In the genomic region with DNA sequence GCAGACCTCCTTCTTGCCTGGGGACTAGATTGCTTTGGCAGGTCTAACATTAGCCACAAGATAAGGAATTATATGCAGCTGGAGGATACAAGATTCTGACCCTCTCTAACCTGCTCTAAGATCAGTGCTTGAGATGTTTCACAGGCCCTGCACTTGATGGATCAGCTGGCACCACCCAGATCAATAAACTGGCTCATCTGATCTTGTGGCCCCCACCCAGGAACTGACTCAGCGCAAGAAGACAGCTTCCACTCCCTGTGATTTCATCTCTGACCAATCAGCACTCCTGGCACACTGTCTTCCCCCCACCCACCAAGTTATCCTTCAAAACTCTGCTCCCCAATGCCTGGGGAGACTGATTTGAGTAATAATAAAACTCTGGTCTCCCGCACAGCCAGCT, we compare ENCODE assay signal across 8 cellular contexts. TPM values are rescaled to one million over a fixed set of nuclear protein-coding genes. Genes with fewer than 3 reads are reported as not detected.
DNase-seq lines count a peak whose midpoint lies in the region; ATAC-seq, FAIRE-seq and TF ChIP-seq lines count a peak whose summit lies in the region.
"Not testable (repeated sequence)": the region's sequence is repeated elsewhere in the genome, so short reads cannot be mapped to it uniquely, and the experiment has no call there.

No MANE protein-coding gene starts in this region.

- H3K36me3 Mint-ChIP-seq in CD4-positive, CD25-positive, alpha-beta regulatory T cell; T-helper 17 cell (ENCODE audit: low read depth); activated CD4-positive, alpha-beta memory T cell treated with anti-CD3 and anti-CD28 coated beads for 36 hours; astrocyte (ENCODE audit: low read depth, unreplicated experiment): not testable (repeated sequence)
- H3K36me3 Mint-ChIP-seq in endothelial cell (ENCODE audit: low read depth, unreplicated experiment), result peaks cover 11% of the 10 kb centered on the region

- not testable (repeated sequence) for H3K4me3 ChIP-seq in CD4-positive, CD25-positive, alpha-beta regulatory T cell (ENCODE audit: low read depth, low read length); astrocyte (ENCODE audit: insufficient read depth, low read depth, low read length); lower lobe of right lung; spleen

- POLR2A ChIA-PET in activated CD4-positive, alpha-beta memory T cell treated with anti-CD3 and anti-CD28 coated beads for 36 hours (lab: Charles Lee), result not testable (repeated sequence)

- H3K4me2 ChIP-seq in astrocyte (ENCODE audit: low read length), result not testable (repeated sequence)

- not testable (repeated sequence) for H2AFZ ChIP-seq in astrocyte (ENCODE audit: low read depth, low read length)

- H3K4me3 Mint-ChIP-seq in CD4-positive, CD25-positive, alpha-beta regulatory T cell, result peak overlapping the region in 1 of 4 donors; percentile 77
- H3K4me3 Mint-ChIP-seq in T-helper 17 cell (peak overlapping the region; percentile 58), astrocyte (ENCODE audit: unreplicated experiment) (peak overlapping the region; percentile 60)
- H3K4me3 Mint-ChIP-seq in activated CD4-positive, alpha-beta memory T cell treated with anti-CD3 and anti-CD28 coated beads for 36 hours; endothelial cell (ENCODE audit: unreplicated experiment): not testable (repeated sequence)

- intact Hi-C loops in activated CD4-positive, alpha-beta memory T cell treated with anti-CD3 and anti-CD28 coated beads for 36 hours (cut with micrococcal nuclease); lower lobe of right lung (cut with DNase I): not testable (repeated sequence)
- intact Hi-C loops in spleen (cut with DNase I; ENCODE audit: low total_unique reads), result loop anchor here (10.0 kb wide), 1 partner anchor 429 kb away; no protein-coding TSS in a partner anchor

- not testable (repeated sequence) for H3K9me3 ChIP-seq in CD4-positive, CD25-positive, alpha-beta regulatory T cell (ENCODE audit: control insufficient read depth in 2 of 2, low read length in 2 of 2); T-helper 17 cell (ENCODE audit: control insufficient read depth, low read length, poor library complexity, severe bottlenecking); astrocyte (ENCODE audit: insufficient read depth, low read depth, low read length); lower lobe of right lung; spleen

- H4K20me1 ChIP-seq in astrocyte (ENCODE audit: insufficient read depth, low read length), result not testable (repeated sequence)

- H3K9me3 Mint-ChIP-seq in CD4-positive, CD25-positive, alpha-beta regulatory T cell; activated CD4-positive, alpha-beta memory T cell treated with anti-CD3 and anti-CD28 coated beads for 36 hours; astrocyte (ENCODE audit: unreplicated experiment); endothelial cell (ENCODE audit: unreplicated experiment): not testable (repeated sequence)

- not testable (repeated sequence) for H3K27me3 ChIP-seq in CD4-positive, CD25-positive, alpha-beta regulatory T cell (ENCODE audit: control insufficient read depth, insufficient read depth, low read length)
- peaks cover 32% of the 10 kb centered on the region for H3K27me3 ChIP-seq in astrocyte (ENCODE audit: insufficient read depth, low read length)
- H3K27me3 ChIP-seq in lower lobe of right lung (ENCODE audit: low read depth), result peaks cover 15% of the 10 kb centered on the region
- peaks cover 5 to 46% (median 20%) of the 10 kb centered on the region in 7 donors for H3K27me3 ChIP-seq in spleen (replicated peaks in 1 of 7)

- ATAC-seq in CD4-positive, CD25-positive, alpha-beta regulatory T cell (ENCODE audit: low read depth in 2 of 2); T-helper 17 cell; lower lobe of right lung: not testable (repeated sequence)

- not testable (repeated sequence) for H3K27ac ChIP-seq in CD4-positive, CD25-positive, alpha-beta regulatory T cell (ENCODE audit: insufficient read depth, low read length, poor library complexity, severe bottlenecking); astrocyte (ENCODE audit: low read depth, low read length); lower lobe of right lung; spleen

- H3K27me3 Mint-ChIP-seq in CD4-positive, CD25-positive, alpha-beta regulatory T cell, result peaks cover 77% of the 10 kb centered on the region
- peaks cover 19% of the 10 kb centered on the region for H3K27me3 Mint-ChIP-seq in T-helper 17 cell
- H3K27me3 Mint-ChIP-seq in activated CD4-positive, alpha-beta memory T cell treated with anti-CD3 and anti-CD28 coated beads for 36 hours, result peaks cover 29% of the 10 kb centered on the region
- H3K27me3 Mint-ChIP-seq in astrocyte (ENCODE audit: low read depth, unreplicated experiment), result peaks cover 42% of the 10 kb centered on the region
- peaks cover 15% of the 10 kb centered on the region for H3K27me3 Mint-ChIP-seq in endothelial cell (ENCODE audit: unreplicated experiment)

- H3K9ac ChIP-seq in astrocyte (ENCODE audit: low read length), result not testable (repeated sequence)

- peak overlapping the region in 2 of 3 donors; percentile 67 to 68 for H3K27ac Mint-ChIP-seq in CD4-positive, CD25-positive, alpha-beta regulatory T cell
- H3K27ac Mint-ChIP-seq in T-helper 17 cell (peak overlapping the region; percentile 86), endothelial cell (ENCODE audit: unreplicated experiment) (peak overlapping the region; percentile 43)
- H3K27ac Mint-ChIP-seq in activated CD4-positive, alpha-beta memory T cell treated with anti-CD3 and anti-CD28 coated beads for 36 hours, result peak overlapping the region; percentile 16
- H3K27ac Mint-ChIP-seq in astrocyte (ENCODE audit: unreplicated experiment), result not testable (repeated sequence)

- not testable (repeated sequence) for H3K36me3 ChIP-seq in CD4-positive, CD25-positive, alpha-beta regulatory T cell (ENCODE audit: control insufficient read depth, insufficient read depth, low read length); astrocyte (ENCODE audit: insufficient read depth, low read length); lower lobe of right lung; spleen

- not testable (repeated sequence) for H3K4me1 ChIP-seq in CD4-positive, CD25-positive, alpha-beta regulatory T cell (ENCODE audit: control insufficient read depth, insufficient read depth, low read length, poor library complexity, severe bottlenecking); astrocyte (ENCODE audit: insufficient read depth, low read length); lower lobe of right lung
- peaks cover 0 to 18% (median 5%) of the 10 kb centered on the region in 6 donors for H3K4me1 ChIP-seq in spleen

- TF ChIP-seq CTCF in astrocyte (IDR thresholded peaks at IDR 0.05; ENCODE audit: insufficient read depth, low read depth, low read length); endothelial cell (IDR thresholded peaks at IDR 0.05; ENCODE audit: unreplicated experiment); lower lobe of right lung (IDR thresholded peaks at IDR 0.05); spleen (IDR thresholded peaks at IDR 0.05 in 8 of 11, conservative IDR thresholded peaks at IDR 0.05 in 3 of 11): not testable (repeated sequence)

- not testable (repeated sequence) for H3K79me2 ChIP-seq in astrocyte (ENCODE audit: insufficient read depth, low read length)

- DNase-seq in CD4-positive, CD25-positive, alpha-beta regulatory T cell, result peak in 1 of 3 donors; percentile 57
- DNase-seq in T-helper 17 cell; astrocyte (ENCODE audit: low read depth); endothelial cell (ENCODE audit: low spot score): not testable (repeated sequence)
- peak; percentile 26 for DNase-seq in activated CD4-positive, alpha-beta memory T cell treated with anti-CD3 and anti-CD28 coated beads for 36 hours
- DNase-seq in activated T-cell treated with anti-CD3 and anti-CD28 coated beads, Interleukin-2, amount 50 U/mL, for 48 hours, result peak; percentile 31 to 41
- DNase-seq in lower lobe of right lung (peak; percentile 1), spleen (peak; percentile 6)

- WGBS in spleen, 5 donors, result 86 to 98% (median 93%) methylated on average over 2 of the region's 2 CpGs

- not testable (repeated sequence) for FAIRE-seq in astrocyte (lab: Jason Lieb, UNC)

- not testable (repeated sequence) for TF ChIP-seq POLR2A in spleen (IDR thresholded peaks at IDR 0.05)

- H3K4me1 Mint-ChIP-seq in CD4-positive, CD25-positive, alpha-beta regulatory T cell, result peaks cover 0 to 20% (median 3%) of the 10 kb centered on the region in 4 donors
- peaks cover 15% of the 10 kb centered on the region for H3K4me1 Mint-ChIP-seq in T-helper 17 cell
- H3K4me1 Mint-ChIP-seq in activated CD4-positive, alpha-beta memory T cell treated with anti-CD3 and anti-CD28 coated beads for 36 hours (ENCODE audit: low read depth), result peaks cover 16% of the 10 kb centered on the region
- not testable (repeated sequence) for H3K4me1 Mint-ChIP-seq in astrocyte (ENCODE audit: low read depth, unreplicated experiment)
- H3K4me1 Mint-ChIP-seq in endothelial cell (ENCODE audit: unreplicated experiment), result peaks cover 39% of the 10 kb centered on the region

- CTCF ChIA-PET in activated CD4-positive, alpha-beta memory T cell treated with anti-CD3 and anti-CD28 coated beads for 36 hours (lab: Charles Lee), result interaction anchor here (1.7 to 8.9 kb wide), 2 partner anchors 114 to 171 kb away, joined by 5 to 241 read pairs; a partner anchor contains a TSS

RNA-seq across cellular contexts. Expression of a gene that starts 57.6 kb away (rescaled TPM):
- 51.2 TPM for total RNA-seq in CD4-positive, CD25-positive, alpha-beta regulatory T cell
- polyA plus RNA-seq in CD4-positive, CD25-positive, alpha-beta regulatory T cell, result 10 to 100 TPM; 65.0 to 71.0 (median 66.9) TPM
- total RNA-seq in T-helper 17 cell (10 to 100 TPM; 53.1 to 60.8 TPM), astrocyte (30.3 and 31.3 TPM in 2 replicates), endothelial cell (ENCODE audit: unreplicated experiment) (42.7 TPM), lower lobe of right lung (34.3 TPM), spleen (10 to 100 TPM; 37.6 to 51.8 (median 44.0) TPM)
- 10 to 100 TPM; 46.2 to 49.2 TPM for total RNA-seq in activated CD4-positive, alpha-beta memory T cell treated with anti-CD3 and anti-CD28 coated beads for 36 hours
- polyA plus RNA-seq in spleen, result 10 to 100 TPM; 28.4 to 36.8 (median 29.5) TPM

RNA-seq across cellular contexts. Expression of a gene that starts 57.7 kb away (rescaled TPM):
- total RNA-seq in CD4-positive, CD25-positive, alpha-beta regulatory T cell, result 2.7 TPM
- 1 to 10 TPM; 1.7 to 3.0 (median 2.3) TPM for polyA plus RNA-seq in CD4-positive, CD25-positive, alpha-beta regulatory T cell
- total RNA-seq in T-helper 17 cell (1 to 10 TPM; 1.7 to 2.5 TPM), astrocyte (2.0 TPM in 2 replicates), endothelial cell (ENCODE audit: unreplicated experiment) (6.1 TPM), lower lobe of right lung (3.3 TPM), spleen (1 to 10 TPM; 2.9 to 5.6 (median 4.5) TPM)
- total RNA-seq in activated CD4-positive, alpha-beta memory T cell treated with anti-CD3 and anti-CD28 coated beads for 36 hours, result 1 to 10 TPM; 2.3 to 3.3 TPM
- polyA plus RNA-seq in spleen, result 1 to 10 TPM in 2 of 3 donors, under 1 TPM in 1; 0.35 to 1.3 (median 1.1) TPM
